In the genomic region with DNA sequence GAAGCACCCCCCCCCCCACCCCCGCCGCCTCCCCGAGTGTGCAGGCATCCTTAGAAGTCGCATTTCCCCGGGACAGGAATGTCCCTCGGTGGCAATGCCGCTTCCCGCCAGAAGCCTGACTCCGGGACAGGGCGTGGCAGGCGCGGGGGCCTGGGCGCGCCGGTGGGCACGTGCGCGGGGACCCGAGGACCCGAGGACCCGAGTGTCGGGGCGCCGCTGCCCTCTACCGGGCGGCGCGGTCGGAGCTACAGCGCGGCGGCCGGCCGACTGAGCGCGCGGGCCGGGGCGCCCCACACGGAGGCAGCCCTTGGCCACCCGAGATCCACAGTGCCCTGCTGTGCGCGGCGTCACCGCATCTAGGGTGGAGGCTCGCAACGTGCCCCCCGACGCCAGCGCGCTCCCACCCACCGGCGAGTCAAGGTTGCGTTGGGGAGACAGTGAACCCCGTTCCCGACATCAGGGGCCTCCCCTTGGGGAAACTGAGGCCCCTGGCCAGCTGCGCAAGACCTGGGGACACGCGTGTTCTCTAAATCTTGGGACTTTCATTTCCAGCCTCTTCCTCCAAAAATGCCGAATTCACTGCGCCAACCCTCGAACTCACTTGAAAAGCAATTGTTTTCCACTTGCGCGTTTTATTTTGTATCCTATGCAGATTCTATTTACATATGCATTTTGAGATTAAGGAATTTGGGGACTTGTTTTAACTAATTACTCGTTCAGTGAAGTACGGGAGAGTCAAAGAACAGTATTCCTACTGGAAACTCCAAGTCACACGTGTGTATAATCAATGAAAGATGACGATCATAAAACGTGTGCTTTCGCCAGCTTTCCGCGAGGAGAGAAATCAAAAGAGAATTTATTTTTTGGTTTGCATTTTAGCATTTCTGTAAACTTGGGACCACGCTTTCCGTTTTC, we compare ENCODE assay signal across 8 cellular contexts. TPM values are rescaled to one million over a fixed set of nuclear protein-coding genes. Genes with fewer than 3 reads are reported as not detected.
DNase-seq lines count a peak whose midpoint lies in the region; ATAC-seq lines count a peak whose summit lies in the region.

No MANE protein-coding gene starts in this region.

- DNase-seq in DMS153 treated with DMSO at 0.1 percent for 48 hours (lab: John Stamatoyannopoulos, UW; ENCODE audit: unreplicated experiment) (peak; percentile 13), DMS153 (lab: John Stamatoyannopoulos, UW) (no peak), HuH-7 (ENCODE audit: low spot score) (peak; percentile 73), SKM-1 (lab: John Stamatoyannopoulos, UW; ENCODE audit: unreplicated experiment) (peak; percentile 39), amniotic stem cell (lab: John Stamatoyannopoulos, UW) (peak; percentile 36), left ventricle myocardium superior (peak; percentile 81), posterior vena cava (ENCODE audit: low spot score) (peak; percentile 89), cortex of kidney (lab: John Stamatoyannopoulos, UW) (no peak)

- intact Hi-C loops in left ventricle myocardium superior (cut with micrococcal nuclease) (loop anchor here (10.0 kb wide), 1 partner anchor 70 kb away; no protein-coding TSS in a partner anchor), posterior vena cava (cut with DNase I) (loop anchor here (2.0 to 10.0 kb wide), 5 partner anchors 127 to 420 kb away; no protein-coding TSS in a partner anchor)

- peak; percentile 84 for ATAC-seq in left ventricle myocardium superior

RNA-seq across cellular contexts. Expression of gene CUX1, which starts 3.1 kb away (rescaled TPM):
- total RNA-seq in left ventricle myocardium superior (123 TPM), posterior vena cava (100 to 1,000 TPM in 1 of 2 donors, 10 to 100 TPM in 1; 87.6 to 120 TPM)

Comparison
In these comparisons a context has a peak if more than half of its experiments do, and no peak if none do; other contexts are left out.
1. DNase-seq: peak in DMS153 treated with DMSO at 0.1 percent for 48 hours (single experiment), HuH-7 (single experiment), SKM-1 (single experiment), amniotic stem cell (single experiment), left ventricle myocardium superior (single experiment) and posterior vena cava (single experiment); none in DMS153 (single experiment) and cortex of kidney (single experiment).